In genomic region chr1:25695991-25696330, GRCh38 we compare ENCODE assay signal across 8 cellular contexts.
A peak's percentile ranks its signal among the peaks of the same experiment; 100 is the strongest.
DNase-seq lines count a peak whose midpoint lies in the region; ATAC-seq and TF ChIP-seq lines count a peak whose summit lies in the region.

No MANE protein-coding gene starts in this region.

- H3K9me2 ChIP-seq in PC-9 (ENCODE audit: insufficient read depth) = no peaks in the 10 kb centered on the region

- H3F3A ChIP-seq in PC-9 (ENCODE audit: insufficient read depth, low read depth) = peaks cover 20% of the 10 kb centered on the region; the same call in 1 of the 2 replicates

- peak overlapping the region; percentile 58 for H3K27ac Mint-ChIP-seq in CD8-positive, alpha-beta T cell
- H3K27ac Mint-ChIP-seq in osteocyte (ENCODE audit: unreplicated experiment) = peak overlapping the region; percentile 93

- peaks cover 54% of the 10 kb centered on the region for H3K4me1 Mint-ChIP-seq in CD8-positive, alpha-beta T cell (ENCODE audit: low read depth)
- H3K4me1 Mint-ChIP-seq in osteocyte (ENCODE audit: unreplicated experiment) = peaks cover 75% of the 10 kb centered on the region

- H3K4me1 ChIP-seq in CD8-positive, alpha-beta T cell (ENCODE audit: insufficient read depth, low read length) = peaks cover 37% of the 10 kb centered on the region
- H3K4me1 ChIP-seq in PC-9 (replicated peaks; ENCODE audit: insufficient read depth) = peaks cover 19% of the 10 kb centered on the region

- no peaks in the 10 kb centered on the region for H4K20me1 ChIP-seq in PC-9 (ENCODE audit: insufficient read depth)

- CTCF ChIA-PET in CD8-positive, alpha-beta T cell (lab: Charles Lee) = no interaction called here
- CTCF ChIA-PET in PC-9 (lab: Charles Lee) = no interaction called here

- DNase-seq in CD8-positive, alpha-beta T cell = no peak
- DNase-seq in PC-9 = peak; percentile 53 to 77
- DNase-seq in fibroblast of mammary gland (ENCODE audit: low read depth) = peak; percentile 97
- no peak for DNase-seq in osteocyte (ENCODE audit: extremely low spot score, unreplicated experiment)
- DNase-seq in GM10266 (ENCODE audit: extremely low spot score) = no peak
- DNase-seq in SW 1271 (lab: John Stamatoyannopoulos, UW) = no peak

- H3K4me3 Mint-ChIP-seq in CD8-positive, alpha-beta T cell = no peak overlapping the region
- H3K4me3 Mint-ChIP-seq in osteocyte (ENCODE audit: unreplicated experiment) = peak overlapping the region; percentile 33

- H3K36me3 ChIP-seq in CD8-positive, alpha-beta T cell (ENCODE audit: insufficient read depth, low read length) = no peaks in the 10 kb centered on the region
- no peaks in the 10 kb centered on the region for H3K36me3 ChIP-seq in PC-9 (ENCODE audit: low read depth)

- peaks cover 22% of the 10 kb centered on the region for H3K36me3 Mint-ChIP-seq in CD8-positive, alpha-beta T cell
- peaks cover 5% of the 10 kb centered on the region for H3K36me3 Mint-ChIP-seq in osteocyte (ENCODE audit: unreplicated experiment)

- POLR2A ChIA-PET in CD8-positive, alpha-beta T cell (lab: Charles Lee) = no interaction called here
- POLR2A ChIA-PET in PC-9 (lab: Charles Lee; ENCODE audit: unreplicated experiment) = no interaction called here

- H3K27me3 ChIP-seq in CD8-positive, alpha-beta T cell (ENCODE audit: insufficient read depth, low read length) = no peaks in the 10 kb centered on the region
- no peaks in the 10 kb centered on the region for H3K27me3 ChIP-seq in PC-9 (ENCODE audit: insufficient read depth, low read depth)

- no peak overlapping the region for H2AFZ ChIP-seq in PC-9

- H3K27me3 Mint-ChIP-seq in CD8-positive, alpha-beta T cell (ENCODE audit: low read depth) = no peaks in the 10 kb centered on the region
- H3K27me3 Mint-ChIP-seq in osteocyte (ENCODE audit: unreplicated experiment) = no peaks in the 10 kb centered on the region

- no peak overlapping the region for H3K4me3 ChIP-seq in CD8-positive, alpha-beta T cell (ENCODE audit: low read depth, low read length)
- no peak overlapping the region for H3K4me3 ChIP-seq in PC-9
- H3K4me3 ChIP-seq in fibroblast of mammary gland (ENCODE audit: control insufficient read depth, low read depth, low read length) = no peak overlapping the region

- no TSS peak for BruUV-seq in PC-9 (replicated peaks; lab: Mats Ljungman, UMichigan)

- peak overlapping the region; percentile 39; the same call in 1 of the 2 replicates for H3K4me2 ChIP-seq in PC-9

- intact Hi-C loops in CD8-positive, alpha-beta T cell (cut with DNase I, micrococcal nuclease) = loop anchor here (5.0 kb wide), 2 partner anchors 79 to 101 kb away; partner anchors contain the start of gene MAN1C1 (in 1 of the 2)
- intact Hi-C loops in PC-9 (cut with micrococcal nuclease; ENCODE audit: unreplicated experiment) = loop anchor here (1.0 to 10.0 kb wide), 2 partner anchors 12 to 81 kb away; partner anchors contain the start of gene MAN1C1

- no peak for ATAC-seq in CD8-positive, alpha-beta T cell
- ATAC-seq in HG02938 (IDR thresholded peaks at IDR 0.05; ENCODE audit: unreplicated experiment) (no peak), HG02884 (IDR thresholded peaks at IDR 0.05; ENCODE audit: unreplicated experiment) (no peak)

- no peak overlapping the region for H3K27ac ChIP-seq in CD8-positive, alpha-beta T cell (ENCODE audit: low read depth, low read length)
- H3K27ac ChIP-seq in PC-9 = peak overlapping the region; percentile 64; the same call in 1 of the 2 replicates

- H3K9me3 ChIP-seq in CD8-positive, alpha-beta T cell (ENCODE audit: low read length) = no peaks in the 10 kb centered on the region
- H3K9me3 ChIP-seq in PC-9 (ENCODE audit: insufficient read depth, low read depth) = no peaks in the 10 kb centered on the region

- H3K9me3 Mint-ChIP-seq in CD8-positive, alpha-beta T cell = no peaks in the 10 kb centered on the region
- no peaks in the 10 kb centered on the region for H3K9me3 Mint-ChIP-seq in osteocyte (ENCODE audit: unreplicated experiment)

- no peaks in the 10 kb centered on the region for H3K79me2 ChIP-seq in PC-9 (ENCODE audit: low read depth)

- no peak for TF ChIP-seq CTCF in CD8-positive, alpha-beta T cell (IDR thresholded peaks at IDR 0.05)
- TF ChIP-seq CTCF in PC-9 (conservative IDR thresholded peaks at IDR 0.05) (no peak), fibroblast of mammary gland (conservative IDR thresholded peaks at IDR 0.05; ENCODE audit: control insufficient read depth, insufficient read depth, low read depth, low read length) (no peak), osteocyte (IDR thresholded peaks at IDR 0.05) (no peak), GM10266 (IDR thresholded peaks at IDR 0.05; ENCODE audit: control insufficient read depth, insufficient read depth, low read depth, missing control alignments) (no peak)

Comparison
In these comparisons a context has a peak if more than half of its experiments do, and no peak if none do; other contexts are left out.
1. DNase-seq: peak in PC-9 (2 of 2) and fibroblast of mammary gland (single experiment); none in CD8-positive, alpha-beta T cell (0 of 7), osteocyte (single experiment), GM10266 (single experiment) and SW 1271 (0 of 2).